In the genomic region with DNA sequence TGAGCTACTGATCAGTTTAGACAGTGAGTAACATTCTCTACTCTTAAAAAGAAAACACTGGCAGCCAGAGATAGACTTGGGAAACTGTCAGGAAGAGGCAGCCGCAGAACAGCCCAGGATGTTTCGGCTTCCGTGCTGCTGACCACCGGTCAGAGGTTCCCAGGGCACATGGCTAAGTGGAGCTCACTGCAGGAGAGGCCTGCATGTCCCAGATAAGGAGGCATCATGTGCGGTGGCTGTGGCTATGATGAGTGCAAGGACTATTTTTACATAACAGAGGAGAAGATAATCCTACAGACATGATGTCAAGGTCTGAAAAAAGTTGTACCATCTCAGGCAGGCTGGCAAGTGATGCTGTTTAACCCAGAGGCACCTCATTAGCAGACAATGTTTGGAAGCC, we compare ENCODE assay signal across 1 cellular context.
A peak's percentile ranks its signal among the peaks of the same experiment; 100 is the strongest.
TF ChIP-seq lines count a peak whose summit lies in the region.

No MANE protein-coding gene starts in this region.

TF ChIP-seq in K562, 482 proteins besides CTCF, POLR2A, EP300 and RAD21 (continued from another document and continues in another):
- no peak for TF ChIP-seq MGA (IDR thresholded peaks at IDR 0.05)
- TF ChIP-seq, protein P1, sequence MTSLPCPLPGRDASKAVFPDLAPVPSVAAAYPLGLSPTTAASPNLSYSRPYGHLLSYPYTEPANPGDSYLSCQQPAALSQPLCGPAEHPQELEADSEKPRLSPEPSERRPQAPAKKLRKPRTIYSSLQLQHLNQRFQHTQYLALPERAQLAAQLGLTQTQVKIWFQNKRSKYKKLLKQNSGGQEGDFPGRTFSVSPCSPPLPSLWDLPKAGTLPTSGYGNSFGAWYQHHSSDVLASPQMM (CRISPR knock-in tag; IDR thresholded peaks at IDR 0.05) = no peak
- TF ChIP-seq, protein P2, sequence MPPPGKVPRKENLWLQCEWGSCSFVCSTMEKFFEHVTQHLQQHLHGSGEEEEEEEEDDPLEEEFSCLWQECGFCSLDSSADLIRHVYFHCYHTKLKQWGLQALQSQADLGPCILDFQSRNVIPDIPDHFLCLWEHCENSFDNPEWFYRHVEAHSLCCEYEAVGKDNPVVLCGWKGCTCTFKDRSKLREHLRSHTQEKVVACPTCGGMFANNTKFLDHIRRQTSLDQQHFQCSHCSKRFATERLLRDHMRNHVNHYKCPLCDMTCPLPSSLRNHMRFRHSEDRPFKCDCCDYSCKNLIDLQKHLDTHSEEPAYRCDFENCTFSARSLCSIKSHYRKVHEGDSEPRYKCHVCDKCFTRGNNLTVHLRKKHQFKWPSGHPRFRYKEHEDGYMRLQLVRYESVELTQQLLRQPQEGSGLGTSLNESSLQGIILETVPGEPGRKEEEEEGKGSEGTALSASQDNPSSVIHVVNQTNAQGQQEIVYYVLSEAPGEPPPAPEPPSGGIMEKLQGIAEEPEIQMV (tag; conservative IDR thresholded peaks at IDR 0.05; ENCODE audit: low read depth) = no peak
- no peak for TF ChIP-seq BMI1 (IDR thresholded peaks at IDR 0.05; ENCODE audit: low read length)
- TF ChIP-seq RBBP5 (IDR thresholded peaks at IDR 0.05; ENCODE audit: borderline replicate concordance, insufficient read depth, low read length, poor library complexity, severe bottlenecking) = no peak
- no peak for TF ChIP-seq IRF2 (CRISPR knock-in tag; IDR thresholded peaks at IDR 0.05)
- no peak for TF ChIP-seq ZFX (CRISPR knock-in tag; IDR thresholded peaks at IDR 0.05)
- no peak for TF ChIP-seq ZFP1 (CRISPR knock-in tag; IDR thresholded peaks at IDR 0.05)
- TF ChIP-seq, protein P3, sequence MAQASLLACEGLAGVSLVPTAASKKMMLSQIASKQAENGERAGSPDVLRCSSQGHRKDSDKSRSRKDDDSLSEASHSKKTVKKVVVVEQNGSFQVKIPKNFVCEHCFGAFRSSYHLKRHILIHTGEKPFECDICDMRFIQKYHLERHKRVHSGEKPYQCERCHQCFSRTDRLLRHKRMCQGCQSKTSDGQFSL (CRISPR knock-in tag; IDR thresholded peaks at IDR 0.05) = no peak
- TF ChIP-seq, protein P3 (tag; IDR thresholded peaks at IDR 0.05) = no peak
- peak; percentile 90 for TF ChIP-seq ARID1B (IDR thresholded peaks at IDR 0.05)
- TF ChIP-seq ZC3H8 (IDR thresholded peaks at IDR 0.05) = no peak
- TF ChIP-seq KLF13 (tag; IDR thresholded peaks at IDR 0.05; ENCODE audit: borderline replicate concordance, low read depth) = no peak
- TF ChIP-seq, protein P4, sequence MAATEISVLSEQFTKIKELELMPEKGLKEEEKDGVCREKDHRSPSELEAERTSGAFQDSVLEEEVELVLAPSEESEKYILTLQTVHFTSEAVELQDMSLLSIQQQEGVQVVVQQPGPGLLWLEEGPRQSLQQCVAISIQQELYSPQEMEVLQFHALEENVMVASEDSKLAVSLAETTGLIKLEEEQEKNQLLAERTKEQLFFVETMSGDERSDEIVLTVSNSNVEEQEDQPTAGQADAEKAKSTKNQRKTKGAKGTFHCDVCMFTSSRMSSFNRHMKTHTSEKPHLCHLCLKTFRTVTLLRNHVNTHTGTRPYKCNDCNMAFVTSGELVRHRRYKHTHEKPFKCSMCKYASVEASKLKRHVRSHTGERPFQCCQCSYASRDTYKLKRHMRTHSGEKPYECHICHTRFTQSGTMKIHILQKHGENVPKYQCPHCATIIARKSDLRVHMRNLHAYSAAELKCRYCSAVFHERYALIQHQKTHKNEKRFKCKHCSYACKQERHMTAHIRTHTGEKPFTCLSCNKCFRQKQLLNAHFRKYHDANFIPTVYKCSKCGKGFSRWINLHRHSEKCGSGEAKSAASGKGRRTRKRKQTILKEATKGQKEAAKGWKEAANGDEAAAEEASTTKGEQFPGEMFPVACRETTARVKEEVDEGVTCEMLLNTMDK (IDR thresholded peaks at IDR 0.05; ENCODE audit: borderline replicate concordance, insufficient read depth, low read depth, low read length, poor library complexity, severe bottlenecking) = no peak
- TF ChIP-seq SREBF1 (IDR thresholded peaks at IDR 0.05; ENCODE audit: borderline replicate concordance, low read depth, low read length) = no peak
- TF ChIP-seq ELF1 (tag; IDR thresholded peaks at IDR 0.05) = peak; percentile 40; the same call in 1 of the 2 replicates
- no peak for TF ChIP-seq NCOA6 (IDR thresholded peaks at IDR 0.05)
- no peak for TF ChIP-seq HIVEP1 (CRISPR knock-in tag; IDR thresholded peaks at IDR 0.05)
- TF ChIP-seq XRCC5 (IDR thresholded peaks at IDR 0.05; ENCODE audit: low read depth, low read length) = no peak
- TF ChIP-seq SNIP1 (IDR thresholded peaks at IDR 0.05; ENCODE audit: low read depth) = no peak
- TF ChIP-seq MECOM (CRISPR knock-in tag; IDR thresholded peaks at IDR 0.05) = no peak
- peak in 1 of 2 experiments; percentile 80; a peak in 2 of 4 replicates for TF ChIP-seq RCOR1 (IDR thresholded peaks at IDR 0.05; ENCODE audit: borderline replicate concordance in 1 of 2, low read depth in 2 of 2, low read length in 2 of 2)
- no peak for TF ChIP-seq POLR2G (IDR thresholded peaks at IDR 0.05; ENCODE audit: low read depth, low read length)
- no peak for TF ChIP-seq RB1 (IDR thresholded peaks at IDR 0.05; ENCODE audit: low read depth)
- TF ChIP-seq, protein P5, sequence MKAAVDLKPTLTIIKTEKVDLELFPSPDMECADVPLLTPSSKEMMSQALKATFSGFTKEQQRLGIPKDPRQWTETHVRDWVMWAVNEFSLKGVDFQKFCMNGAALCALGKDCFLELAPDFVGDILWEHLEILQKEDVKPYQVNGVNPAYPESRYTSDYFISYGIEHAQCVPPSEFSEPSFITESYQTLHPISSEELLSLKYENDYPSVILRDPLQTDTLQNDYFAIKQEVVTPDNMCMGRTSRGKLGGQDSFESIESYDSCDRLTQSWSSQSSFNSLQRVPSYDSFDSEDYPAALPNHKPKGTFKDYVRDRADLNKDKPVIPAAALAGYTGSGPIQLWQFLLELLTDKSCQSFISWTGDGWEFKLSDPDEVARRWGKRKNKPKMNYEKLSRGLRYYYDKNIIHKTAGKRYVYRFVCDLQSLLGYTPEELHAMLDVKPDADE (conservative IDR thresholded peaks at IDR 0.05; ENCODE audit: control insufficient read depth, low read depth, low read length) = peak; percentile 47; the same call in 1 of the 2 replicates
- no peak for TF ChIP-seq GTF2B (IDR thresholded peaks at IDR 0.05; ENCODE audit: extremely low read depth, insufficient read length)
- no peak for TF ChIP-seq MCM5 (IDR thresholded peaks at IDR 0.05; ENCODE audit: low read depth)
- TF ChIP-seq BDP1 (IDR thresholded peaks at IDR 0.05; ENCODE audit: insufficient read depth, insufficient read length) = no peak
- TF ChIP-seq MXI1 (IDR thresholded peaks at IDR 0.05; ENCODE audit: low read depth, low read length) = no peak
- TF ChIP-seq NFIX (CRISPR knock-in tag; IDR thresholded peaks at IDR 0.05; ENCODE audit: low read depth) = no peak
- TF ChIP-seq ZNF140 (CRISPR knock-in tag; IDR thresholded peaks at IDR 0.05) = no peak
- TF ChIP-seq TEAD4 (IDR thresholded peaks at IDR 0.05; ENCODE audit: low read length) = peak; percentile 95
- TF ChIP-seq TEAD4 (CRISPR knock-in tag; IDR thresholded peaks at IDR 0.05; ENCODE audit: borderline replicate concordance) = peak; percentile 36; the same call in 1 of the 2 replicates
- TF ChIP-seq FOXA1 (IDR thresholded peaks at IDR 0.05; ENCODE audit: borderline replicate concordance) = no peak
- no peak for TF ChIP-seq ZNF77 (CRISPR knock-in tag; IDR thresholded peaks at IDR 0.05)
- no peak for TF ChIP-seq NR0B1 (IDR thresholded peaks at IDR 0.05; ENCODE audit: partially characterized antibody)
- TF ChIP-seq RBM25 (IDR thresholded peaks at IDR 0.05; ENCODE audit: low read depth, low read length, severe bottlenecking) = no peak
- no peak for TF ChIP-seq NEUROD1 (IDR thresholded peaks at IDR 0.05; ENCODE audit: borderline replicate concordance, low read depth, low read length, partially characterized antibody)
- TF ChIP-seq CTBP1 (IDR thresholded peaks at IDR 0.05; ENCODE audit: borderline replicate concordance) = peak; percentile 95
- no peak for TF ChIP-seq MTA1 (IDR thresholded peaks at IDR 0.05; ENCODE audit: borderline replicate concordance)
- TF ChIP-seq CHCHD3 (CRISPR knock-in tag; IDR thresholded peaks at IDR 0.05) = no peak
- TF ChIP-seq ZNF668 (CRISPR knock-in tag; IDR thresholded peaks at IDR 0.05) = no peak
- no peak for TF ChIP-seq ZBED1 (IDR thresholded peaks at IDR 0.05)
- TF ChIP-seq PHTF2 (CRISPR knock-in tag; IDR thresholded peaks at IDR 0.05) = no peak
- no peak for TF ChIP-seq HNRNPH1 (optimal IDR thresholded peaks at IDR 0.05; ENCODE audit: low read depth, low read length)
